ENCODE assay signal across 31 cellular contexts in the genomic region with DNA sequence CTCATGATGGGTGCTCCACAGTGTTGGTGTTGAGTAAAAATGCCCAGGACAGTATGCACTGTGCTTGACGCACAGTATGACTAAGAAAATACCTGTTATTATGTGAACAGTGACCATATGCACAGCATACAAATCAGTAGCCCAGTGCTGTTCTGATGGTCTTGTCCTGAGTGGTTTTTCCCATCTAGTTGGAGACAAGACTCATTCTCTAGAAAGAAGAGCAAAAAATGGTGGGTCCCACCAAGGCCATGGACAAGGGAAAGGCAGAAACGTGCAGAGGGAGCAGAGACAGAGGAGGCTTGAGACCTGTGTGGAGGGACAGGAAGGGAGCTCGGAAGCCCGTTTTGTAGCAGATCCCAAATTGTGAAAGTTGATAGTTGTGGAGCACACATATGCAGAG. TPM values are rescaled to one million over a fixed set of nuclear protein-coding genes. Genes with fewer than 3 reads are reported as not detected.
"Had no signal": no experiment of that assay in that cellular context is flagged by ENCODE, and none has a peak within 500 bp of the region (broad histone marks: within the 10 kb centered on the region; RNA-seq: fewer than 3 reads in every experiment).

No MANE protein-coding gene starts in this region.

- H3K4me1 ChIP-seq: esophagus squamous epithelium, gastrocnemius medialis, heart right ventricle, left lung, lower lobe of right lung had no signal

- H3K36me3 Mint-ChIP-seq: mesothelial cell of epicardium had no signal

- H3K27ac ChIP-seq: coronary artery, dorsolateral prefrontal cortex, esophagus squamous epithelium, gastrocnemius medialis, heart right ventricle, left lung, lower lobe of right lung had no signal

- ATAC-seq: gastrocnemius medialis, heart right ventricle, left cardiac atrium, left lung, left ventricle myocardium superior, lower lobe of right lung, mucosa of descending colon had no signal

- H3K4me3 Mint-ChIP-seq: mesothelial cell of epicardium had no signal

- H3K36me3 ChIP-seq: esophagus squamous epithelium, gastrocnemius medialis, heart right ventricle, left lung, lower lobe of right lung had no signal

- DNase-seq: dermis blood vessel endothelial cell; dorsolateral prefrontal cortex; effector CD4-positive, alpha-beta T cell; effector memory CD4-positive, alpha-beta T cell; esophagus squamous epithelium; foreskin fibroblast; foreskin melanocyte; gastrocnemius medialis; glutamatergic neuron; head of caudate nucleus; heart right ventricle; hippocampal formation; left cardiac atrium; left lung; left ventricle myocardium superior; lower lobe of right lung; mesenchymal stem cell; mucosa of descending colon had no signal

- H3K4me3 ChIP-seq: coronary artery, dorsolateral prefrontal cortex, esophagus squamous epithelium, gastrocnemius medialis, heart right ventricle, left lung, lower lobe of right lung, mucosa of descending colon had no signal

- H3K27ac Mint-ChIP-seq: mesothelial cell of epicardium had no signal

- H3K9me3 Mint-ChIP-seq: mesothelial cell of epicardium had no signal

- FAIRE-seq: colon, endothelial cell of umbilical vein, islet of Langerhans, keratinocyte had no signal

- H3K9me3 ChIP-seq: esophagus squamous epithelium, gastrocnemius medialis, heart right ventricle, left lung, lower lobe of right lung, mucosa of descending colon had no signal

RNA-seq across cellular contexts. Expression of a gene that starts 1.0 kb away (rescaled TPM):
- total RNA-seq: dermis blood vessel endothelial cell, endothelial cell of umbilical vein, epithelial cell of proximal tubule, esophagus squamous epithelium, gastrocnemius medialis, glomerular endothelial cell, heart right ventricle, kidney epithelial cell, left cardiac atrium, left lung, left ventricle myocardium superior, lower leg skin, lower lobe of right lung, lung microvascular endothelial cell, mesenteric fat pad, mesothelial cell of epicardium, mucosa of descending colon, myocyte had no signal
